8 cellular contexts compared by ENCODE assay signal in genomic region chr3:37174532-37175126, GRCh38. TPM values are rescaled to one million over a fixed set of nuclear protein-coding genes. Genes with fewer than 3 reads are reported as not detected.
A peak's percentile ranks its signal among the peaks of the same experiment; 100 is the strongest.
DNase-seq lines count a peak whose midpoint lies in the region; ATAC-seq and TF ChIP-seq lines count a peak whose summit lies in the region.

A gene with protein sequence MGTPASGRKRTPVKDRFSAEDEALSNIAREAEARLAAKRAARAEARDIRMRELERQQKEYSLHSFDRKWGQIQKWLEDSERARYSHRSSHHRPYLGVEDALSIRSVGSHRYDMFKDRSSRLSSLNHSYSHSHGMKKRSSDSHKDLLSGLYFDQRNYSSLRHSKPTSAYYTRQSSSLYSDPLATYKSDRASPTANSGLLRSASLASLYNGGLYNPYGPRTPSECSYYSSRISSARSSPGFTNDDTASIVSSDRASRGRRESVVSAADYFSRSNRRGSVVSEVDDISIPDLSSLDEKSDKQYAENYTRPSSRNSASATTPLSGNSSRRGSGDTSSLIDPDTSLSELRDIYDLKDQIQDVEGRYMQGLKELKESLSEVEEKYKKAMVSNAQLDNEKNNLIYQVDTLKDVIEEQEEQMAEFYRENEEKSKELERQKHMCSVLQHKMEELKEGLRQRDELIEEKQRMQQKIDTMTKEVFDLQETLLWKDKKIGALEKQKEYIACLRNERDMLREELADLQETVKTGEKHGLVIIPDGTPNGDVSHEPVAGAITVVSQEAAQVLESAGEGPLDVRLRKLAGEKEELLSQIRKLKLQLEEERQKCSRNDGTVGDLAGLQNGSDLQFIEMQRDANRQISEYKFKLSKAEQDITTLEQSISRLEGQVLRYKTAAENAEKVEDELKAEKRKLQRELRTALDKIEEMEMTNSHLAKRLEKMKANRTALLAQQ (minus strand): TSS chr3:37174582. CDS start chr3:37148983, 25,599 bp downstream.

- in situ Hi-C loops in astrocyte of the spinal cord (cut with HindIII; ENCODE audit: low sequenced_read_pairs) = no loop called here

- TF ChIP-seq CTCF in AG04449 (IDR thresholded peaks at IDR 0.05; ENCODE audit: insufficient read depth, low read length, missing control alignments) (no peak), astrocyte of the spinal cord (IDR thresholded peaks at IDR 0.05; ENCODE audit: low read depth, low read length) (no peak)

- CTCF ChIA-PET in AG04449 (lab: Yijun Ruan, JAX) = interaction anchor here (0.6 to 2.0 kb wide), 6 partner anchors 8 to 150 kb away, joined by 3 to 9 read pairs (median 4); no protein-coding TSS in a partner anchor

- peaks cover 16% of the 10 kb centered on the region for H3K4me1 ChIP-seq in iPS-18a (ENCODE audit: control insufficient read depth, low read depth, low read length)

- ATAC-seq in GM18519 (IDR thresholded peaks at IDR 0.05; ENCODE audit: low FRiP score, unreplicated experiment) (peak; percentile 48), HG02763 (IDR thresholded peaks at IDR 0.05; ENCODE audit: unreplicated experiment) (no peak)

- H3K27ac ChIP-seq in iPS-18a (ENCODE audit: low read length) (no peak within 1 kb of the TSS), skin epidermis (peak within 1 kb of the TSS in 20 of 21 experiments; percentile 86 to 99 (median 96))

- peak within 1 kb of the TSS; percentile 88 for H3K4me3 ChIP-seq in AG04449 (ENCODE audit: low read depth, low read length)
- peak within 1 kb of the TSS; percentile 91 for H3K4me3 ChIP-seq in astrocyte of the spinal cord (ENCODE audit: low read depth, low read length)
- H3K4me3 ChIP-seq in iPS-18a (ENCODE audit: low read length) = peak within 1 kb of the TSS; percentile 94
- H3K4me3 ChIP-seq in skin epidermis = peak within 1 kb of the TSS; percentile 87 to 99 (median 96)

- no peak for DNase-seq in AG04449 (ENCODE audit: low read depth, low spot score)
- DNase-seq in LHCN-M2 (ENCODE audit: low read depth) = peak; percentile 64
- peak; percentile 63 for DNase-seq in astrocyte of the spinal cord (ENCODE audit: low read depth, low spot score)
- DNase-seq in retina = no peak

- H3K9ac ChIP-seq in iPS-18a (ENCODE audit: low read length) = peak within 1 kb of the TSS; percentile 70

- no peaks in the 10 kb centered on the region for H3K36me3 ChIP-seq in iPS-18a (ENCODE audit: control insufficient read depth, low read depth, low read length)

- no peaks in the 10 kb centered on the region for H3K27me3 ChIP-seq in iPS-18a (ENCODE audit: control insufficient read depth, insufficient read depth, low read length)

- H3K9me3 ChIP-seq in iPS-18a (ENCODE audit: control insufficient read depth, low read depth, low read length) = no peaks in the 10 kb centered on the region

- POLR2A ChIA-PET in AG04449 (lab: Yijun Ruan, JAX) = interaction anchor here (0.7 kb wide), 1 partner anchor 11 kb away, joined by 3 read pairs; no protein-coding TSS in a partner anchor

RNA-seq across cellular contexts. Expression of the gene that starts here (rescaled TPM):
- 47.3 and 48.4 TPM in 2 replicates for total RNA-seq in LHCN-M2 (2014; rRNA removed)
- polyA plus RNA-seq in LHCN-M2 (2012) = 51.0 TPM

Comparison
In these comparisons a context has a peak if more than half of its experiments do, and no peak if none do; other contexts are left out.
1. DNase-seq: peak in LHCN-M2 (single experiment) and astrocyte of the spinal cord (single experiment); none in AG04449 (single experiment) and retina (single experiment).
2. Peak in every context shown above with its lines, with median percentiles within 50 percentile points of each other: H3K4me3 ChIP-seq.